ENCODE assay signal across 8 cellular contexts in the genomic region with DNA sequence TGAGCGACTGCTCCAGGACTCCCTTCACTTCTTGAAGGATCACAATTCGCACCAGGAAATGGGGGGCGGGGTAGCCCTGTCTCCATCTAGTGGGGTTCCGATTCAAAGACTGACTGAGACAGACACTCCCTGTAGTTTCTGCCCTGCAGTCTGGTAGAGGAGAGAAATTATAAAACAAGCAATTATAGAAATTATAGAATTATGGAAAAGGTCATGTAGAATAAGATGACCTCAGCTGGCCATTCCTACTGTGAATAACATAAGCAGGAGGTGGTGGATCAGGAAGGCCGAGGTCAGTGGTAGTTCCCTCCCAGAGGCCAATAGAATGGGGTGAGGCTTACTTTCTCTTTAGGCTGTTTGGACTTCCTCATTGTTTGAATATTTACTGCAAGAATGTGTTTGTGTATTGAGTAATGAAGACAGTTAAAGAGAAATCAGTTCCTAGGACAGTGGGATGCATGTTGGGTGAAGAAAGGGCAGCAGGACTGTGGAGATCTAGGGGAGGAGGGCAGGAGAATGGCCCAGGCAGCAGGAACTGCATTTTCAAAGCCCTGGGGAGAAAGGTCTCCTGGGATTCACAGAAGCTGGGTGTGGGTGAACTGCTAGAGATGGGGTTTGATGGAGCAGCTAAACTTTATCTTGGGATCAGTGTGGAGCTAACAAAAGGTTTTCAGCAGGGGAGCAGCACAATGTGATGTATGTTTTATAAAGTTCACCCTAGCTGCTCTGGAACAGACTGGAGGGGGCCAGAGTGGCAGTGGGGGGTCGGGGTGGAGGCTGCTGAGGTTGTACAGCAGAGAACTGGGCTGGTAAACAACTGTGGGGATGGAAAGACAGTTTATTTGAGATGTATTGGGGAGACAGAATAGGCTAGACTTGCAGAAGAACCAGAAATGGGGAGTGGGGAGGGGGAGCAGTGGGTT. TPM values are rescaled to one million over a fixed set of nuclear protein-coding genes. Genes with fewer than 3 reads are reported as not detected.
A peak's percentile ranks its signal among the peaks of the same experiment; 100 is the strongest.
DNase-seq lines count a peak whose midpoint lies in the region; ATAC-seq and TF ChIP-seq lines count a peak whose summit lies in the region.

No MANE protein-coding gene starts in this region.

- no peak overlapping the region for H3K4me3 ChIP-seq in naive thymus-derived CD4-positive, alpha-beta T cell (ENCODE audit: low read length)

- peaks cover 0 to 9% (median 0%) of the 10 kb centered on the region in 3 experiments for H3K9me3 ChIP-seq in naive thymus-derived CD4-positive, alpha-beta T cell (ENCODE audit: control insufficient read depth in 2 of 3, low read length in 3 of 3)

- H3K9me3 Mint-ChIP-seq in activated T-cell treated with anti-CD3 and anti-CD28 coated beads, Interleukin-2, amount 50 U/mL, for 72 hours, result peaks cover 5% of the 10 kb centered on the region in 2 donors
- H3K9me3 Mint-ChIP-seq in effector memory CD8-positive, alpha-beta T cell, result peaks cover 5 to 6% of the 10 kb centered on the region in 2 donors
- H3K9me3 Mint-ChIP-seq in naive thymus-derived CD4-positive, alpha-beta T cell, result peaks cover 5 to 23% (median 10%) of the 10 kb centered on the region in 11 donors

- peak overlapping the region; percentile 56 for H3K27ac Mint-ChIP-seq in activated T-cell treated with anti-CD3 and anti-CD28 coated beads, Interleukin-2, amount 50 U/mL, for 72 hours
- peak overlapping the region; percentile 72 to 76 for H3K27ac Mint-ChIP-seq in effector memory CD8-positive, alpha-beta T cell
- H3K27ac Mint-ChIP-seq in naive thymus-derived CD4-positive, alpha-beta T cell, result peak overlapping the region; percentile 16 to 90 (median 72)

- TF ChIP-seq CTCF in RWPE1 (conservative IDR thresholded peaks at IDR 0.05; ENCODE audit: low read depth), result no peak

- POLR2A ChIA-PET in RWPE1 (lab: Yijun Ruan, JAX; ENCODE audit: low non-redundant PET), result interaction anchor here (0.7 kb wide), 1 partner anchor 21 kb away, joined by 3 read pairs; no protein-coding TSS in a partner anchor
- POLR2A ChIA-PET in naive thymus-derived CD4-positive, alpha-beta T cell (lab: Charles Lee), result interaction anchor here (0.6 to 2.7 kb wide), 6 partner anchors 14 to 1938 kb away, joined by 3 to 36 read pairs (median 6); partner anchors contain the start of genes ACTL10, CBFA2T2 and PXMP4

- H3K4me3 Mint-ChIP-seq in activated T-cell treated with anti-CD3 and anti-CD28 coated beads, Interleukin-2, amount 50 U/mL, for 72 hours, result peak overlapping the region; percentile 40 to 87
- peak overlapping the region; percentile 89 to 92 for H3K4me3 Mint-ChIP-seq in effector memory CD8-positive, alpha-beta T cell
- H3K4me3 Mint-ChIP-seq in naive thymus-derived CD4-positive, alpha-beta T cell, result peak overlapping the region; percentile 46 to 95 (median 82)

- peaks cover 3 to 18% of the 10 kb centered on the region in 2 donors for H3K4me1 ChIP-seq in naive thymus-derived CD4-positive, alpha-beta T cell (ENCODE audit: control insufficient read depth in 2 of 2, insufficient read depth in 2 of 2, low read length in 2 of 2)

- intact Hi-C loops in naive thymus-derived CD4-positive, alpha-beta T cell (cut with micrococcal nuclease), result loop anchor here (2.0 to 5.0 kb wide), 5 partner anchors 55 to 825 kb away; partner anchors contain the start of genes EIF2S2 (in 2 of the 2), C20orf144 (in 1 of the 2), MAP1LC3A (in 1 of the 2) and SNTA1 (in 1 of the 2)

- peaks cover 30% of the 10 kb centered on the region for H3K4me1 Mint-ChIP-seq in activated T-cell treated with anti-CD3 and anti-CD28 coated beads, Interleukin-2, amount 50 U/mL, for 72 hours (ENCODE audit: low read depth)
- H3K4me1 Mint-ChIP-seq in effector memory CD8-positive, alpha-beta T cell (ENCODE audit: low read depth in 2 of 2), result peaks cover 16 to 18% of the 10 kb centered on the region in 2 donors
- H3K4me1 Mint-ChIP-seq in naive thymus-derived CD4-positive, alpha-beta T cell, result peaks cover 16 to 41% (median 25%) of the 10 kb centered on the region in 7 donors

- no peaks in the 10 kb centered on the region for H3K36me3 ChIP-seq in naive thymus-derived CD4-positive, alpha-beta T cell (ENCODE audit: control insufficient read depth in 2 of 3, insufficient read depth in 3 of 3, low read length in 3 of 3)

- H3K36me3 Mint-ChIP-seq in activated T-cell treated with anti-CD3 and anti-CD28 coated beads, Interleukin-2, amount 50 U/mL, for 72 hours (ENCODE audit: insufficient read depth in 2 of 2), result peaks cover 6 to 8% of the 10 kb centered on the region in 2 donors
- H3K36me3 Mint-ChIP-seq in effector memory CD8-positive, alpha-beta T cell (ENCODE audit: insufficient read depth), result peaks cover 9% of the 10 kb centered on the region
- H3K36me3 Mint-ChIP-seq in naive thymus-derived CD4-positive, alpha-beta T cell, result peaks cover 6 to 25% (median 16%) of the 10 kb centered on the region in 5 donors

- CTCF ChIA-PET in RWPE1 (lab: Yijun Ruan, JAX), result interaction anchor here (1.0 to 1.8 kb wide), 2 partner anchors 48 to 78 kb away, joined by 4 to 7 read pairs; no protein-coding TSS in a partner anchor
- CTCF ChIA-PET in naive thymus-derived CD4-positive, alpha-beta T cell (lab: Charles Lee), result interaction anchor here (1.1 to 1.2 kb wide), 2 partner anchors 18 to 55 kb away, joined by 3 read pairs; no protein-coding TSS in a partner anchor

- no peaks in the 10 kb centered on the region for H3K27me3 Mint-ChIP-seq in activated T-cell treated with anti-CD3 and anti-CD28 coated beads, Interleukin-2, amount 50 U/mL, for 72 hours (ENCODE audit: low read depth)
- H3K27me3 Mint-ChIP-seq in effector memory CD8-positive, alpha-beta T cell, result no peaks in the 10 kb centered on the region
- peaks cover 0 to 3% (median 0%) of the 10 kb centered on the region in 5 donors for H3K27me3 Mint-ChIP-seq in naive thymus-derived CD4-positive, alpha-beta T cell

- no peak for DNase-seq in activated T-cell treated with anti-CD3 and anti-CD28 coated beads, Interleukin-2, amount 50 U/mL, for 72 hours
- no peak for DNase-seq in activated T-cell treated with anti-CD3 and anti-CD28 coated beads, Interleukin-2, amount 50 U/mL, for 48 hours
- DNase-seq in RWPE1 (ENCODE audit: low spot score), result peak; percentile 73
- no peak for DNase-seq in effector memory CD8-positive, alpha-beta T cell
- no peak for DNase-seq in naive thymus-derived CD4-positive, alpha-beta T cell
- DNase-seq in NCI-H146 (lab: John Stamatoyannopoulos, UW), result no peak
- DNase-seq in NCI-H748 (lab: John Stamatoyannopoulos, UW; ENCODE audit: unreplicated experiment), result no peak

- no peaks in the 10 kb centered on the region for H3K27me3 ChIP-seq in naive thymus-derived CD4-positive, alpha-beta T cell (ENCODE audit: control insufficient read depth in 2 of 2, insufficient read depth in 2 of 2, low read length in 2 of 2)

- ATAC-seq in activated T-cell treated with anti-CD3 and anti-CD28 coated beads, Interleukin-2, amount 50 U/mL, for 72 hours (replicated peaks in 1 of 2), result no peak
- no peak for ATAC-seq in effector memory CD8-positive, alpha-beta T cell (replicated peaks)
- no peak for ATAC-seq in naive thymus-derived CD4-positive, alpha-beta T cell
- no peak for ATAC-seq in GM19324 (IDR thresholded peaks at IDR 0.05; ENCODE audit: low FRiP score, unreplicated experiment)

- peak overlapping the region; percentile 92 for H3K27ac ChIP-seq in RWPE1
- H3K27ac ChIP-seq in naive thymus-derived CD4-positive, alpha-beta T cell (ENCODE audit: low read depth, low read length), result no peak overlapping the region

RNA-seq across cellular contexts. Expression of gene ZNF341, which starts 2.1 kb away (rescaled TPM):
- 1 to 10 TPM; 3.0 to 3.3 TPM for total RNA-seq in activated T-cell treated with anti-CD3 and anti-CD28 coated beads, Interleukin-2, amount 50 U/mL, for 72 hours
- 1 to 10 TPM; 3.5 to 6.1 (median 5.5) TPM for total RNA-seq in naive thymus-derived CD4-positive, alpha-beta T cell
- 1 to 10 TPM; 1.5 to 3.4 TPM for polyA plus RNA-seq in naive thymus-derived CD4-positive, alpha-beta T cell

RNA-seq across cellular contexts. Expression of gene PXMP4, which starts 13.8 kb away (rescaled TPM):
- 10 to 100 TPM; 12.8 to 16.9 TPM for total RNA-seq in activated T-cell treated with anti-CD3 and anti-CD28 coated beads, Interleukin-2, amount 50 U/mL, for 72 hours
- total RNA-seq in naive thymus-derived CD4-positive, alpha-beta T cell, result 10 to 100 TPM in 3 of 5 experiments, 1 to 10 TPM in 2; 4.5 to 14.3 (median 10.1) TPM
- 10 to 100 TPM in 1 of 2 donors, 1 to 10 TPM in 1; 9.1 to 18.7 TPM for polyA plus RNA-seq in naive thymus-derived CD4-positive, alpha-beta T cell

RNA-seq across cellular contexts. Expression of gene E2F1, which starts 47.7 kb away (rescaled TPM):
- total RNA-seq in activated T-cell treated with anti-CD3 and anti-CD28 coated beads, Interleukin-2, amount 50 U/mL, for 72 hours, result 10 to 100 TPM; 64.5 to 81.5 TPM
- 10 to 100 TPM in 1 of 5 experiments, 1 to 10 TPM in 3, under 1 TPM in 1; 0.98 to 61.6 (median 1.6) TPM for total RNA-seq in naive thymus-derived CD4-positive, alpha-beta T cell
- polyA plus RNA-seq in naive thymus-derived CD4-positive, alpha-beta T cell, result under 1 TPM in 1 of 2 donors, not detected in 1; 0.46 TPM

RNA-seq across cellular contexts. Expression of gene NECAB3, which starts 59.7 kb away (rescaled TPM):
- 10 to 100 TPM; 18.5 to 18.8 TPM for total RNA-seq in activated T-cell treated with anti-CD3 and anti-CD28 coated beads, Interleukin-2, amount 50 U/mL, for 72 hours
- total RNA-seq in naive thymus-derived CD4-positive, alpha-beta T cell, result 10 to 100 TPM; 10.8 to 46.8 (median 16.3) TPM
- 1 to 10 TPM; 2.3 to 2.7 TPM for polyA plus RNA-seq in naive thymus-derived CD4-positive, alpha-beta T cell
